37 cellular contexts compared by ENCODE assay signal in genomic region chr12:80493466-80493865, GRCh38. TPM values are rescaled to one million over a fixed set of nuclear protein-coding genes. Genes with fewer than 3 reads are reported as not detected.
"Had no signal": no experiment of that assay in that cellular context is flagged by ENCODE, and none has a peak within 500 bp of the region (broad histone marks: within the 10 kb centered on the region; RNA-seq: fewer than 3 reads in every experiment).

No MANE protein-coding gene starts in this region.

- H3K36me3 ChIP-seq: adrenal gland, brain microvascular endothelial cell, breast epithelium had no signal

- DNase-seq: activated CD4-positive, alpha-beta memory T cell treated with anti-CD3 and anti-CD28 coated beads, Interleukin-2, amount 10 ng/mL, durations not matched to agents 7 days and 5 days; activated CD4-positive, alpha-beta T cell treated with anti-CD3 and anti-CD28 coated beads for 1 hour; activated CD4-positive, alpha-beta T cell treated with anti-CD3 and anti-CD28 coated beads for 36 hours; activated CD4-positive, alpha-beta T cell treated with anti-CD3 and anti-CD28 coated beads for 48 hours; activated CD4-positive, alpha-beta T cell treated with anti-CD3 and anti-CD28 coated beads, Interleukin-2, amount 10 ng/mL, durations not matched to agents 7 days and 5 days; activated CD4-positive, alpha-beta T cell treated with anti-CD3 and anti-CD28 coated beads, Interleukin-2, amount 50 U/mL, for 48 hours; activated CD4-positive, CD25-positive, alpha-beta regulatory T cell; activated CD8-positive, alpha-beta memory T cell treated with anti-CD3 and anti-CD28 coated beads for 24 hours; activated CD8-positive, alpha-beta memory T cell treated with anti-CD3 and anti-CD28 coated beads, Interleukin-2, amount 10 ng/mL, durations not matched to agents 7 days and 5 days; activated CD8-positive, alpha-beta memory T cell treated with anti-CD3 and anti-CD28 coated beads, Interleukin-2, amount 50 U/mL, for 48 hours; activated CD8-positive, alpha-beta T cell treated with anti-CD3 and anti-CD28 coated beads, Interleukin-2, amount 10 ng/mL, durations not matched to agents 7 days and 5 days; activated effector memory CD4-positive, alpha-beta T cell treated with anti-CD3 and anti-CD28 coated beads, Interleukin-2, amount 50 U/mL, for 16 hours; activated gamma-delta T cell treated with Interleukin-2 at 50 U/mL for 16 hours; activated naive CD4-positive, alpha-beta T cell; activated naive CD4-positive, alpha-beta T cell treated with anti-CD3 and anti-CD28 coated beads for 36 hours; activated naive CD4-positive, alpha-beta T cell treated with anti-CD3 and anti-CD28 coated beads, Interleukin-2, amount 50 U/mL, for 16 hours; activated naive CD8-positive, alpha-beta T cell treated with anti-CD3 and anti-CD28 coated beads for 36 hours; activated T-cell treated with anti-CD3 and anti-CD28 coated beads, Interleukin-2, amount 50 U/mL, for 1 hour; activated T-cell treated with anti-CD3 and anti-CD28 coated beads, Interleukin-2, amount 50 U/mL, for 4 hours; activated T-cell treated with anti-CD3 and anti-CD28 coated beads, Interleukin-2, amount 50 U/mL, for 72 hours; adrenal gland; amniotic stem cell; aorta; body of pancreas; brain microvascular endothelial cell; central memory CD4-positive, alpha-beta T cell; T-helper 1 cell; T-helper 2 cell; T-helper 9 cell had no signal

- ATAC-seq: activated CD4-positive, alpha-beta T cell treated with anti-CD3 and anti-CD28 coated beads for 36 hours; activated CD4-positive, CD25-positive, alpha-beta regulatory T cell treated with anti-CD3 and anti-CD28 coated beads, Interleukin-2, amount 50 U/mL, for 24 hours; activated CD8-positive, alpha-beta memory T cell treated with anti-CD3 and anti-CD28 coated beads, Interleukin-2, amount 10 ng/mL, durations not matched to agents 7 days and 5 days; activated CD8-positive, alpha-beta T cell treated with anti-CD3 and anti-CD28 coated beads, Interleukin-2, amount 10 ng/mL, durations not matched to agents 7 days and 5 days; activated naive CD4-positive, alpha-beta T cell treated with anti-CD3 and anti-CD28 coated beads, Interleukin-2, amount 50 U/mL, for 72 hours; activated T-cell treated with anti-CD3 and anti-CD28 coated beads, Interleukin-2, amount 50 U/mL, for 4 hours; activated T-cell treated with anti-CD3 and anti-CD28 coated beads, Interleukin-2, amount 50 U/mL, for 72 hours; activated T-helper 17 cell treated with anti-CD3 and anti-CD28 coated beads, Interleukin-2, amount 50 U/mL, for 72 hours; body of pancreas had no signal

- H3K27me3 ChIP-seq: adrenal gland, body of pancreas, brain microvascular endothelial cell, breast epithelium had no signal

- H3K36me3 Mint-ChIP-seq: activated CD8-positive, alpha-beta memory T cell treated with anti-CD3 and anti-CD28 coated beads, Interleukin-2, amount 10 ng/mL, durations not matched to agents 7 days and 5 days; activated naive CD4-positive, alpha-beta T cell treated with anti-CD3 and anti-CD28 coated beads, Interleukin-2, amount 50 U/mL, for 72 hours; activated naive CD8-positive, alpha-beta T cell treated with anti-CD3 and anti-CD28 coated beads for 36 hours had no signal

- H3K4me3 ChIP-seq: adrenal gland, body of pancreas, breast epithelium had no signal

- H3K27ac ChIP-seq: adrenal gland, body of pancreas, brain microvascular endothelial cell, breast epithelium, VCaP had no signal

- H3K4me3 Mint-ChIP-seq: activated CD4-positive, alpha-beta memory T cell treated with anti-CD3 and anti-CD28 coated beads, Interleukin-2, amount 10 ng/mL, durations not matched to agents 7 days and 5 days; activated CD4-positive, alpha-beta T cell treated with anti-CD3 and anti-CD28 coated beads for 36 hours; activated CD4-positive, alpha-beta T cell treated with anti-CD3 and anti-CD28 coated beads, Interleukin-2, amount 10 ng/mL, durations not matched to agents 7 days and 5 days; activated CD8-positive, alpha-beta memory T cell treated with anti-CD3 and anti-CD28 coated beads, Interleukin-2, amount 10 ng/mL, durations not matched to agents 7 days and 5 days; activated CD8-positive, alpha-beta T cell treated with anti-CD3 and anti-CD28 coated beads, Interleukin-2, amount 10 ng/mL, durations not matched to agents 7 days and 5 days; activated naive CD4-positive, alpha-beta T cell treated with anti-CD3 and anti-CD28 coated beads for 36 hours; activated naive CD8-positive, alpha-beta T cell treated with anti-CD3 and anti-CD28 coated beads for 36 hours; activated T-cell treated with anti-CD3 and anti-CD28 coated beads, Interleukin-2, amount 50 U/mL, for 4 hours; activated T-cell treated with anti-CD3 and anti-CD28 coated beads, Interleukin-2, amount 50 U/mL, for 72 hours; activated T-helper 1 cell treated with anti-CD3 and anti-CD28 coated beads, Interleukin-12 subunit alpha, Interleukin-12 subunit beta, Interleukin-2, Interleukin-4 antibody, amounts not matched to agents 30 ng/mL and 10 ng/mL and 1 ng/mL, durations not matched to agents 14 hours and 24 hours and 36 hours; activated T-helper 17 cell treated with anti-CD3 and anti-CD28 coated beads, Interleukin-2, amount 50 U/mL, for 72 hours; T-helper 1 cell treated with Interleukin-12 subunit alpha and Interleukin-12 subunit beta and Interleukin-4 antibody, amounts not matched to agents 30 μg/mL and 1 μg/mL, for 36 hours; T-helper 2 cell treated with Interferon-gamma antibody and Interleukin-4, amounts not matched to agents 5 μg/mL and 100 μg/mL, for 36 hours had no signal

- H3K9me3 ChIP-seq: adrenal gland, body of pancreas, breast epithelium had no signal

- H3K4me1 ChIP-seq: adrenal gland, body of pancreas, breast epithelium had no signal

- H3K27ac Mint-ChIP-seq: activated CD4-positive, alpha-beta memory T cell treated with anti-CD3 and anti-CD28 coated beads, Interleukin-2, amount 10 ng/mL, durations not matched to agents 7 days and 5 days; activated CD4-positive, alpha-beta T cell treated with anti-CD3 and anti-CD28 coated beads for 36 hours; activated CD4-positive, alpha-beta T cell treated with anti-CD3 and anti-CD28 coated beads, Interleukin-2, amount 10 ng/mL, durations not matched to agents 7 days and 5 days; activated CD8-positive, alpha-beta memory T cell treated with anti-CD3 and anti-CD28 coated beads, Interleukin-2, amount 10 ng/mL, durations not matched to agents 7 days and 5 days; activated CD8-positive, alpha-beta T cell treated with anti-CD3 and anti-CD28 coated beads, Interleukin-2, amount 10 ng/mL, durations not matched to agents 7 days and 5 days; activated naive CD4-positive, alpha-beta T cell treated with anti-CD3 and anti-CD28 coated beads for 36 hours; activated naive CD4-positive, alpha-beta T cell treated with anti-CD3 and anti-CD28 coated beads, Interleukin-2, amount 50 U/mL, for 72 hours; activated naive CD8-positive, alpha-beta T cell treated with anti-CD3 and anti-CD28 coated beads for 36 hours; activated T-cell treated with anti-CD3 and anti-CD28 coated beads, Interleukin-2, amount 50 U/mL, for 72 hours; activated T-helper 1 cell treated with anti-CD3 and anti-CD28 coated beads, Interleukin-12 subunit alpha, Interleukin-12 subunit beta, Interleukin-2, Interleukin-4 antibody, amounts not matched to agents 30 ng/mL and 10 ng/mL and 1 ng/mL, durations not matched to agents 14 hours and 24 hours and 36 hours; activated T-helper 17 cell treated with anti-CD3 and anti-CD28 coated beads, Interleukin-2, amount 50 U/mL, for 72 hours; T-helper 1 cell treated with Interleukin-12 subunit alpha and Interleukin-12 subunit beta and Interleukin-4 antibody, amounts not matched to agents 30 μg/mL and 1 μg/mL, for 36 hours; T-helper 2 cell treated with Interferon-gamma antibody and Interleukin-4, amounts not matched to agents 5 μg/mL and 100 μg/mL, for 36 hours had no signal

- H3K9me3 Mint-ChIP-seq: activated CD4-positive, alpha-beta memory T cell treated with anti-CD3 and anti-CD28 coated beads, Interleukin-2, amount 10 ng/mL, durations not matched to agents 7 days and 5 days; activated CD4-positive, alpha-beta T cell treated with anti-CD3 and anti-CD28 coated beads, Interleukin-2, amount 10 ng/mL, durations not matched to agents 7 days and 5 days; activated naive CD4-positive, alpha-beta T cell treated with anti-CD3 and anti-CD28 coated beads for 36 hours; activated naive CD8-positive, alpha-beta T cell treated with anti-CD3 and anti-CD28 coated beads for 36 hours; activated T-cell treated with anti-CD3 and anti-CD28 coated beads, Interleukin-2, amount 50 U/mL, for 4 hours; activated T-helper 1 cell treated with anti-CD3 and anti-CD28 coated beads, Interleukin-12 subunit alpha, Interleukin-12 subunit beta, Interleukin-2, Interleukin-4 antibody, amounts not matched to agents 30 ng/mL and 10 ng/mL and 1 ng/mL, durations not matched to agents 14 hours and 24 hours and 36 hours; T-helper 1 cell treated with Interleukin-12 subunit alpha and Interleukin-12 subunit beta and Interleukin-4 antibody, amounts not matched to agents 30 μg/mL and 1 μg/mL, for 36 hours; T-helper 2 cell treated with Interferon-gamma antibody and Interleukin-4, amounts not matched to agents 5 μg/mL and 100 μg/mL, for 36 hours had no signal

- H3K4me1 Mint-ChIP-seq: activated CD4-positive, alpha-beta memory T cell treated with anti-CD3 and anti-CD28 coated beads, Interleukin-2, amount 10 ng/mL, durations not matched to agents 7 days and 5 days; activated CD4-positive, alpha-beta T cell treated with anti-CD3 and anti-CD28 coated beads for 36 hours; activated CD4-positive, alpha-beta T cell treated with anti-CD3 and anti-CD28 coated beads, Interleukin-2, amount 10 ng/mL, durations not matched to agents 7 days and 5 days; activated CD8-positive, alpha-beta memory T cell treated with anti-CD3 and anti-CD28 coated beads, Interleukin-2, amount 10 ng/mL, durations not matched to agents 7 days and 5 days; activated naive CD8-positive, alpha-beta T cell treated with anti-CD3 and anti-CD28 coated beads for 36 hours; activated T-helper 17 cell treated with anti-CD3 and anti-CD28 coated beads, Interleukin-2, amount 50 U/mL, for 72 hours had no signal

- H3K27me3 Mint-ChIP-seq: activated CD4-positive, alpha-beta memory T cell treated with anti-CD3 and anti-CD28 coated beads, Interleukin-2, amount 10 ng/mL, durations not matched to agents 7 days and 5 days; activated CD4-positive, alpha-beta T cell treated with anti-CD3 and anti-CD28 coated beads for 36 hours; activated CD4-positive, alpha-beta T cell treated with anti-CD3 and anti-CD28 coated beads, Interleukin-2, amount 10 ng/mL, durations not matched to agents 7 days and 5 days; activated CD8-positive, alpha-beta memory T cell treated with anti-CD3 and anti-CD28 coated beads, Interleukin-2, amount 10 ng/mL, durations not matched to agents 7 days and 5 days; activated naive CD8-positive, alpha-beta T cell treated with anti-CD3 and anti-CD28 coated beads for 36 hours; activated T-helper 17 cell treated with anti-CD3 and anti-CD28 coated beads, Interleukin-2, amount 50 U/mL, for 72 hours had no signal

RNA-seq across cellular contexts. Expression of gene PTPRQ, which starts 49.4 kb away (rescaled TPM):
- total RNA-seq: activated CD4-positive, alpha-beta memory T cell treated with anti-CD3 and anti-CD28 coated beads, Interleukin-2, amount 10 ng/mL, durations not matched to agents 7 days and 5 days; activated CD4-positive, alpha-beta T cell treated with anti-CD3 and anti-CD28 coated beads for 36 hours; activated CD4-positive, alpha-beta T cell treated with anti-CD3 and anti-CD28 coated beads, Interleukin-2, amount 10 ng/mL, durations not matched to agents 7 days and 5 days; activated CD8-positive, alpha-beta memory T cell treated with anti-CD3 and anti-CD28 coated beads, Interleukin-2, amount 10 ng/mL, durations not matched to agents 7 days and 5 days; activated CD8-positive, alpha-beta T cell treated with anti-CD3 and anti-CD28 coated beads, Interleukin-2, amount 10 ng/mL, durations not matched to agents 7 days and 5 days; activated naive CD4-positive, alpha-beta T cell treated with anti-CD3 and anti-CD28 coated beads for 36 hours; activated naive CD4-positive, alpha-beta T cell treated with anti-CD3 and anti-CD28 coated beads, Interleukin-2, amount 50 U/mL, for 72 hours; activated naive CD8-positive, alpha-beta T cell treated with anti-CD3 and anti-CD28 coated beads for 36 hours; activated T-cell treated with anti-CD3 and anti-CD28 coated beads, Interleukin-2, amount 50 U/mL, for 4 hours; activated T-cell treated with anti-CD3 and anti-CD28 coated beads, Interleukin-2, amount 50 U/mL, for 72 hours; activated T-helper 1 cell treated with anti-CD3 and anti-CD28 coated beads, Interleukin-12 subunit alpha, Interleukin-12 subunit beta, Interleukin-2, Interleukin-4 antibody, amounts not matched to agents 30 ng/mL and 10 ng/mL and 1 ng/mL, durations not matched to agents 14 hours and 24 hours and 36 hours; activated T-helper 17 cell treated with anti-CD3 and anti-CD28 coated beads, Interleukin-2, amount 50 U/mL, for 72 hours had no signal
